ENCODE assay signal across 8 cellular contexts in genomic region chr1:156920233-156921052, GRCh38. TPM values are rescaled to one million over a fixed set of nuclear protein-coding genes. Genes with fewer than 3 reads are reported as not detected.
A peak's percentile ranks its signal among the peaks of the same experiment; 100 is the strongest.
DNase-seq lines count a peak whose midpoint lies in the region; ATAC-seq, FAIRE-seq and TF ChIP-seq lines count a peak whose summit lies in the region.

Gene LRRC71 (plus strand): TSS chr1:156920632. CDS start chr1:156920804, 172 bp downstream.

- peak; percentile 24 to 66 (median 45) for DNase-seq in CD8-positive, alpha-beta T cell
- peak in 32 of 34 experiments; percentile 10 to 61 (median 43) for DNase-seq in T-cell
- DNase-seq in astrocyte (ENCODE audit: low read depth), result peak; percentile 33
- peak; percentile 94 for DNase-seq in hepatocyte (ENCODE audit: low spot score)
- DNase-seq in retinal pigment epithelial cell (ENCODE audit: low read depth), result no peak

- H3K4me3 Mint-ChIP-seq in CD8-positive, alpha-beta T cell, result no peak within 1 kb of the TSS
- peak within 1 kb of the TSS in 1 of 3 donors; percentile 26 for H3K4me3 Mint-ChIP-seq in T-cell
- H3K4me3 Mint-ChIP-seq in astrocyte (ENCODE audit: unreplicated experiment), result peak within 1 kb of the TSS; percentile 76

- intact Hi-C loops in CD8-positive, alpha-beta T cell (cut with DNase I, micrococcal nuclease), result no loop called here

- peaks cover 11% of the 10 kb centered on the region for H3K4me1 Mint-ChIP-seq in CD8-positive, alpha-beta T cell (ENCODE audit: low read depth)
- H3K4me1 Mint-ChIP-seq in T-cell (peaks cover 11 to 16% (median 15%) of the 10 kb centered on the region in 3 donors), astrocyte (ENCODE audit: low read depth, unreplicated experiment) (peaks cover 2% of the 10 kb centered on the region)

- H3K4me3 ChIP-seq in CD8-positive, alpha-beta T cell (ENCODE audit: low read depth, low read length), result no peak within 1 kb of the TSS
- H3K4me3 ChIP-seq in HUES6 (ENCODE audit: low read depth, low read length), result peak within 1 kb of the TSS; percentile 66
- peak within 1 kb of the TSS; percentile 41 for H3K4me3 ChIP-seq in astrocyte (ENCODE audit: insufficient read depth, low read depth, low read length)
- no peak within 1 kb of the TSS for H3K4me3 ChIP-seq in hepatocyte
- peak within 1 kb of the TSS; percentile 39 for H3K4me3 ChIP-seq in retinal pigment epithelial cell (ENCODE audit: low read length)

- WGBS in hepatocyte (ENCODE audit: low lambda C conversion rate, missing lambda C conversion rate), result 6% methylated on average over 45 of the region's 71 CpGs

- peak; percentile 84 for ATAC-seq in CD8-positive, alpha-beta T cell
- ATAC-seq in T-cell (replicated peaks in 1 of 4) (peak; percentile 65 to 91 (median 74)), GM18907 (IDR thresholded peaks at IDR 0.05; ENCODE audit: unreplicated experiment) (no peak), HG03135 (IDR thresholded peaks at IDR 0.05; ENCODE audit: unreplicated experiment) (no peak)

- peaks cover 61% of the 10 kb centered on the region for H3K27me3 Mint-ChIP-seq in CD8-positive, alpha-beta T cell (ENCODE audit: low read depth)
- peaks cover 64 to 84% of the 10 kb centered on the region in 2 donors for H3K27me3 Mint-ChIP-seq in T-cell
- peaks cover 59% of the 10 kb centered on the region for H3K27me3 Mint-ChIP-seq in astrocyte (ENCODE audit: low read depth, unreplicated experiment)

- POLR2A ChIA-PET in CD8-positive, alpha-beta T cell (lab: Charles Lee), result no interaction called here
- POLR2A ChIA-PET in T-cell (lab: Charles Lee), result no interaction called here

- no peak within 1 kb of the TSS for H3K27ac ChIP-seq in CD8-positive, alpha-beta T cell (ENCODE audit: low read depth, low read length)
- H3K27ac ChIP-seq in HUES6 (ENCODE audit: low read depth, low read length) (no peak within 1 kb of the TSS), astrocyte (ENCODE audit: low read depth, low read length) (no peak within 1 kb of the TSS), hepatocyte (no peak within 1 kb of the TSS)

- H3K36me3 Mint-ChIP-seq in CD8-positive, alpha-beta T cell, result no peaks in the 10 kb centered on the region
- H3K36me3 Mint-ChIP-seq in T-cell (no peaks in the 10 kb centered on the region), astrocyte (ENCODE audit: low read depth, unreplicated experiment) (peaks cover 2% of the 10 kb centered on the region)

- CTCF ChIA-PET in CD8-positive, alpha-beta T cell (lab: Charles Lee), result interaction anchor here (1.0 kb wide), 1 partner anchor 29 kb away, joined by 4 read pairs; no protein-coding TSS in a partner anchor
- CTCF ChIA-PET in T-cell (lab: Charles Lee), result interaction anchor here in 1 of 2 donors (0.6 kb wide), 1 partner anchor 82 kb away, joined by 3 read pairs; no protein-coding TSS in a partner anchor

- H3K9ac ChIP-seq in HUES6 (ENCODE audit: low read length) (no peak within 1 kb of the TSS), astrocyte (ENCODE audit: low read length) (peak within 1 kb of the TSS; percentile 70)

- H3K4me2 ChIP-seq in astrocyte (ENCODE audit: low read length) (peak within 1 kb of the TSS; percentile 87), hepatocyte (peak within 1 kb of the TSS; percentile 89)

- H3K27ac Mint-ChIP-seq in CD8-positive, alpha-beta T cell, result no peak within 1 kb of the TSS
- peak within 1 kb of the TSS in 1 of 2 donors; percentile 2 for H3K27ac Mint-ChIP-seq in T-cell
- peak within 1 kb of the TSS; percentile 53 for H3K27ac Mint-ChIP-seq in astrocyte (ENCODE audit: unreplicated experiment)

- H3K27me3 ChIP-seq in CD8-positive, alpha-beta T cell (ENCODE audit: insufficient read depth, low read length), result peaks cover 39% of the 10 kb centered on the region
- H3K27me3 ChIP-seq in HUES6 (ENCODE audit: control insufficient read depth, insufficient read depth, low read length), result peaks cover 78% of the 10 kb centered on the region
- H3K27me3 ChIP-seq in astrocyte (ENCODE audit: insufficient read depth, low read length), result peaks cover 48% of the 10 kb centered on the region
- peaks cover 60% of the 10 kb centered on the region for H3K27me3 ChIP-seq in hepatocyte

- H3K4me1 ChIP-seq in CD8-positive, alpha-beta T cell (ENCODE audit: insufficient read depth, low read length), result peaks cover 15% of the 10 kb centered on the region
- H3K4me1 ChIP-seq in HUES6 (ENCODE audit: control insufficient read depth, insufficient read depth, low read length), result peaks cover 16% of the 10 kb centered on the region
- H3K4me1 ChIP-seq in astrocyte (ENCODE audit: insufficient read depth, low read length), result peaks cover 19% of the 10 kb centered on the region
- peaks cover 19% of the 10 kb centered on the region for H3K4me1 ChIP-seq in hepatocyte (ENCODE audit: insufficient read depth)

- TF ChIP-seq CTCF in CD8-positive, alpha-beta T cell (IDR thresholded peaks at IDR 0.05), result peak; percentile 25
- TF ChIP-seq CTCF in astrocyte (IDR thresholded peaks at IDR 0.05; ENCODE audit: insufficient read depth, low read depth, low read length) (peak; percentile 49), hepatocyte (IDR thresholded peaks at IDR 0.05; ENCODE audit: poor library complexity) (peak; percentile 98), retinal pigment epithelial cell (conservative IDR thresholded peaks at IDR 0.05; ENCODE audit: low read depth, low read length) (peak; percentile 83)

- H3K79me2 ChIP-seq in astrocyte (ENCODE audit: insufficient read depth, low read length), result no peaks in the 10 kb centered on the region
- no peaks in the 10 kb centered on the region for H3K79me2 ChIP-seq in hepatocyte

- no peaks in the 10 kb centered on the region for H3K9me2 ChIP-seq in hepatocyte (replicated peaks; ENCODE audit: insufficient read depth)

- H3K9me3 Mint-ChIP-seq in CD8-positive, alpha-beta T cell, result no peaks in the 10 kb centered on the region
- H3K9me3 Mint-ChIP-seq in T-cell (no peaks in the 10 kb centered on the region), astrocyte (ENCODE audit: unreplicated experiment) (peaks cover 8% of the 10 kb centered on the region)

- H3K9me3 ChIP-seq in CD8-positive, alpha-beta T cell (ENCODE audit: low read length), result no peaks in the 10 kb centered on the region
- 0 out of 2 replicates have a peak, but pooled peaks cover 2% of the 10 kb centered on the region for H3K9me3 ChIP-seq in HUES6 (ENCODE audit: control insufficient read depth, insufficient read depth, low read depth, low read length)
- H3K9me3 ChIP-seq in astrocyte (ENCODE audit: insufficient read depth, low read depth, low read length), result no peaks in the 10 kb centered on the region
- H3K9me3 ChIP-seq in hepatocyte (ENCODE audit: low read depth), result no peaks in the 10 kb centered on the region

- peak within 1 kb of the TSS; percentile 90 for H2AFZ ChIP-seq in astrocyte (ENCODE audit: low read depth, low read length)
- H2AFZ ChIP-seq in hepatocyte, result peak within 1 kb of the TSS; percentile 52

- FAIRE-seq in astrocyte (lab: Jason Lieb, UNC), result no peak

- H3K36me3 ChIP-seq in CD8-positive, alpha-beta T cell (ENCODE audit: insufficient read depth, low read length), result no peaks in the 10 kb centered on the region
- H3K36me3 ChIP-seq in HUES6 (ENCODE audit: control insufficient read depth, insufficient read depth, low read length), result no peaks in the 10 kb centered on the region
- H3K36me3 ChIP-seq in astrocyte (ENCODE audit: insufficient read depth, low read length), result no peaks in the 10 kb centered on the region
- H3K36me3 ChIP-seq in hepatocyte (replicated peaks; ENCODE audit: insufficient read depth, low read depth), result no peaks in the 10 kb centered on the region

- H4K20me1 ChIP-seq in astrocyte (ENCODE audit: insufficient read depth, low read length), result peaks cover 22% of the 10 kb centered on the region
- H4K20me1 ChIP-seq in hepatocyte (ENCODE audit: insufficient read depth, poor library complexity, severe bottlenecking), result no peaks in the 10 kb centered on the region

RNA-seq across cellular contexts. Expression of gene LRRC71, which starts in this region (rescaled TPM):
- total RNA-seq in CD8-positive, alpha-beta T cell, result not detected
- not detected for total RNA-seq in T-cell
- 0.14 TPM in 1 of 2 replicates, not detected in the other for total RNA-seq in astrocyte
- not detected in 2 replicates for total RNA-seq in hepatocyte
- polyA plus RNA-seq in hepatocyte, result not detected in 2 replicates

Comparison
In these comparisons a context has a peak if more than half of its experiments do, and no peak if none do; other contexts are left out.
1. Peak in DNase-seq and ATAC-seq in CD8-positive, alpha-beta T cell; RNA of the gene not detected or under 1 TPM.
2. Peak in DNase-seq and ATAC-seq in T-cell; RNA of the gene not detected or under 1 TPM.
3. Peak in DNase-seq, H3K4me3 ChIP-seq, H3K9ac ChIP-seq and H3K4me2 ChIP-seq in astrocyte; RNA of the gene not detected or under 1 TPM.
4. Peak in DNase-seq and H3K4me2 ChIP-seq in hepatocyte; RNA of the gene not detected or under 1 TPM.
5. H3K4me3 ChIP-seq: peak in HUES6 (single experiment) and retinal pigment epithelial cell (single experiment); none in CD8-positive, alpha-beta T cell (single experiment) and hepatocyte (single experiment).
6. CTCF ChIP-seq: peak in every context shown above with its lines; median percentile 98 in hepatocyte; 83 in retinal pigment epithelial cell; 49 in astrocyte; 25 in CD8-positive, alpha-beta T cell.